Comparison of ENCODE assay signal across 13 cellular contexts in the genomic region with DNA sequence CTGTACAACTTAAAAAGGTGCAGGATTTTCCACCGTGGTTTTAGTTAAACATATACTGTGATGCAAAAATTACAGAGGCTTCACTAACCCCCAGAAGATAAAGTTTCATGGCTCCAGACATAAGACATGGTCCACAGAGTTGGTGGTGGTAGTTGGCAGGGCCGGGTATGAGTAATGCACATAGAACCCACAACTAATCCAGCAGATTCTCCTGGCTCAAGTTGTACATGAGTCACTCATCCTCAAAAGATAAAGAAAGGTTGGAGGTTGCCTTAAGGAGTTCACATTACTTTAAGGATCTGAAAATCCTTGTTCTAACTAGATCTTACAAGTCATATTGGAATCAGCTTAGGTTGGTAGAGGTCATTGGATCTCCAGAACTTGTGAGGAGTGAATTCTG.
DNase-seq lines count a peak whose midpoint lies in the region; ATAC-seq and TF ChIP-seq lines count a peak whose summit lies in the region.
"Had no signal": no experiment of that assay in that cellular context is flagged by ENCODE, and none has a peak within 500 bp of the region (broad histone marks: within the 10 kb centered on the region; RNA-seq: fewer than 3 reads in every experiment).

No MANE protein-coding gene starts in this region.

- TF ChIP-seq CTCF in PC-9 (conservative IDR thresholded peaks at IDR 0.05) (no peak), psoas muscle (IDR thresholded peaks at IDR 0.05) (no peak), dorsolateral prefrontal cortex (IDR thresholded peaks at IDR 0.05 in 54 of 56, conservative IDR thresholded peaks at IDR 0.05 in 2 of 56; ENCODE audit: low read depth in 1 of 56, partially characterized antibody in 56 of 56) (no peak)

- ATAC-seq in psoas muscle (peak; percentile 65 to 81 (median 74)), GM18909 (IDR thresholded peaks at IDR 0.05; ENCODE audit: poor library complexity, unreplicated experiment) (no peak)
- ATAC-seq: body of pancreas, T-cell had no signal

- peaks cover 10% of the 10 kb centered on the region; the same call in 1 of the 2 replicates for H3F3A ChIP-seq in PC-9 (ENCODE audit: insufficient read depth, low read depth)

- no peaks in the 10 kb centered on the region for H3K27me3 ChIP-seq in PC-9 (ENCODE audit: insufficient read depth, low read depth)
- no peaks in the 10 kb centered on the region for H3K27me3 ChIP-seq in psoas muscle (ENCODE audit: insufficient read depth in 3 of 3, low read length in 2 of 3)
- H3K27me3 ChIP-seq in dorsolateral prefrontal cortex: no peaks in the 10 kb centered on the region
- H3K27me3 ChIP-seq: body of pancreas had no signal

- CTCF ChIA-PET in PC-9 (lab: Charles Lee): no interaction called here

- peak; percentile 92 for DNase-seq in Daoy (ENCODE audit: low read depth)
- peak; percentile 59 to 72 for DNase-seq in PC-9
- DNase-seq in epithelial cell of prostate (ENCODE audit: low read depth, low spot score): peak; percentile 70
- peak in 1 of 2 donors; percentile 21 for DNase-seq in psoas muscle
- no peak for DNase-seq in cortex of kidney (lab: John Stamatoyannopoulos, UW)
- DNase-seq in dorsolateral prefrontal cortex: no peak
- DNase-seq in DMS53 (lab: John Stamatoyannopoulos, UW): no peak
- DNase-seq: body of pancreas, hypothalamus, NCI-H524 treated with DMSO at 0.1 percent for 48 hours, nephron progenitor cell, T-cell had no signal

- BruUV-seq in PC-9 (replicated peaks; lab: Mats Ljungman, UMichigan): no TSS peak

- peak overlapping the region; percentile 45 for H3K27ac ChIP-seq in PC-9
- no peak overlapping the region for H3K27ac ChIP-seq in epithelial cell of prostate
- no peak overlapping the region for H3K27ac ChIP-seq in psoas muscle
- no peak overlapping the region for H3K27ac ChIP-seq in dorsolateral prefrontal cortex
- H3K27ac ChIP-seq: body of pancreas had no signal

- H3K4me1 ChIP-seq in PC-9 (replicated peaks; ENCODE audit: insufficient read depth) (peaks cover 37% of the 10 kb centered on the region), psoas muscle (no peaks in the 10 kb centered on the region)
- H3K4me1 ChIP-seq: body of pancreas had no signal

- POLR2A ChIA-PET in PC-9 (lab: Charles Lee; ENCODE audit: unreplicated experiment): no interaction called here

- no peaks in the 10 kb centered on the region for H3K9me2 ChIP-seq in PC-9 (ENCODE audit: insufficient read depth)

- intact Hi-C loops in PC-9 (cut with micrococcal nuclease; ENCODE audit: unreplicated experiment): loop anchor here (10.0 kb wide), 1 partner anchor 269 kb away; no protein-coding TSS in a partner anchor
- intact Hi-C loops in psoas muscle (cut with DNase I): no loop called here
- intact Hi-C loops in dorsolateral prefrontal cortex (cut with DNase I): no loop called here

- no peak overlapping the region for H3K4me3 ChIP-seq in PC-9
- H3K4me3 ChIP-seq in psoas muscle: no peak overlapping the region
- no peak overlapping the region for H3K4me3 ChIP-seq in dorsolateral prefrontal cortex
- H3K4me3 ChIP-seq: body of pancreas had no signal

- H3K79me2 ChIP-seq in PC-9 (ENCODE audit: low read depth): no peaks in the 10 kb centered on the region

- H2AFZ ChIP-seq in PC-9: no peak overlapping the region

- no peaks in the 10 kb centered on the region for H4K20me1 ChIP-seq in PC-9 (ENCODE audit: insufficient read depth)

- H3K9me3 ChIP-seq in PC-9 (ENCODE audit: insufficient read depth, low read depth): no peaks in the 10 kb centered on the region
- no peaks in the 10 kb centered on the region for H3K9me3 ChIP-seq in psoas muscle
- H3K9me3 ChIP-seq: body of pancreas had no signal

- WGBS in psoas muscle, 3 donors: 68 to 85% (median 76%) methylated on average over 2 of the region's 2 CpGs

- H3K36me3 ChIP-seq in PC-9 (ENCODE audit: low read depth) (no peaks in the 10 kb centered on the region), psoas muscle (ENCODE audit: insufficient read depth in 1 of 2, low read depth in 1 of 2) (no peaks in the 10 kb centered on the region)

- no peak overlapping the region; the same call in 1 of the 2 replicates for H3K4me2 ChIP-seq in PC-9

Comparison
In these comparisons a context has a peak if more than half of its experiments do, and no peak if none do; other contexts are left out.
1. DNase-seq: peak in Daoy (single experiment), PC-9 (2 of 2) and epithelial cell of prostate (single experiment); none in cortex of kidney (single experiment), dorsolateral prefrontal cortex (0 of 10) and DMS53 (single experiment).